Comparison of ENCODE assay signal across 1 cellular context in the genomic region with DNA sequence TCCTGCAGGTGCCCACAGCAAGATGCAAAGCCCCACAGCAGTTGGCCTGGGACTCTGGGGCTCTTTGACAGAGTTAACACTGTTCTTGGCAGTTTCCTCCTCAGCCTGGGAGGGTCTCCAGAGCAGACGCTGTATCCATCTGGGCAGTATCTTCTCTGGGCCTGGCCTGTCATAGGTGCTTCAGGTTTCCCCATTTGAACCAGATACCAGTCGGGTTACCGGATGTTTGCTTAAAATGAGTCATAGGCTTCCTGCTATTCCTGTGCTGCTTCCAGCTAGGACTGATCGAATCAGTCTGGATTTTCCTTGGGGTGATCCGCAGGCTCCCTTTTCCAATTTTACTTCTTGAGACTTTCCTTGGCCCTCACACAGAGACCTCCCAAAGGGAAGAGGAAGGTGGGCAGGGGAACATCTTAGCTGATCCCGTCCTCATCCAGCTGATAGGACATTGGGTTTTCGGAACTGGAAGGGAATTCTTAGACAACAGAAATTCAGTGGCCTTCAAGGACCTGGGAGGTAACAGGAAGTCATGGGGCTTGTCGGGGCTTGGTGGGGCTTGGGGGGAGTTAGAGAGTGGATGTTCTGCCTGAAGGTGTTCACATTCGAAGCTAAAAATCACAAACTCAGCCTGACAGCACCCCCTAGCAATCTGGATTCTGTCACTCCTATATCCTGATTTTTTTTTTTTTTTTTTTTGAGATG.
TF ChIP-seq lines count a peak whose summit lies in the region.

No MANE protein-coding gene starts in this region.

TF ChIP-seq in SK-N-SH, 30 proteins besides CTCF, POLR2A, EP300 and RAD21 (continued from another document):
- TF ChIP-seq, protein P1, sequence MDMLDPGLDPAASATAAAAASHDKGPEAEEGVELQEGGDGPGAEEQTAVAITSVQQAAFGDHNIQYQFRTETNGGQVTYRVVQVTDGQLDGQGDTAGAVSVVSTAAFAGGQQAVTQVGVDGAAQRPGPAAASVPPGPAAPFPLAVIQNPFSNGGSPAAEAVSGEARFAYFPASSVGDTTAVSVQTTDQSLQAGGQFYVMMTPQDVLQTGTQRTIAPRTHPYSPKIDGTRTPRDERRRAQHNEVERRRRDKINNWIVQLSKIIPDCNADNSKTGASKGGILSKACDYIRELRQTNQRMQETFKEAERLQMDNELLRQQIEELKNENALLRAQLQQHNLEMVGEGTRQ (IDR thresholded peaks at IDR 0.05; ENCODE audit: borderline replicate concordance, low read depth, low read length), result no peak
